10 cellular contexts compared by ENCODE assay signal in the genomic region with DNA sequence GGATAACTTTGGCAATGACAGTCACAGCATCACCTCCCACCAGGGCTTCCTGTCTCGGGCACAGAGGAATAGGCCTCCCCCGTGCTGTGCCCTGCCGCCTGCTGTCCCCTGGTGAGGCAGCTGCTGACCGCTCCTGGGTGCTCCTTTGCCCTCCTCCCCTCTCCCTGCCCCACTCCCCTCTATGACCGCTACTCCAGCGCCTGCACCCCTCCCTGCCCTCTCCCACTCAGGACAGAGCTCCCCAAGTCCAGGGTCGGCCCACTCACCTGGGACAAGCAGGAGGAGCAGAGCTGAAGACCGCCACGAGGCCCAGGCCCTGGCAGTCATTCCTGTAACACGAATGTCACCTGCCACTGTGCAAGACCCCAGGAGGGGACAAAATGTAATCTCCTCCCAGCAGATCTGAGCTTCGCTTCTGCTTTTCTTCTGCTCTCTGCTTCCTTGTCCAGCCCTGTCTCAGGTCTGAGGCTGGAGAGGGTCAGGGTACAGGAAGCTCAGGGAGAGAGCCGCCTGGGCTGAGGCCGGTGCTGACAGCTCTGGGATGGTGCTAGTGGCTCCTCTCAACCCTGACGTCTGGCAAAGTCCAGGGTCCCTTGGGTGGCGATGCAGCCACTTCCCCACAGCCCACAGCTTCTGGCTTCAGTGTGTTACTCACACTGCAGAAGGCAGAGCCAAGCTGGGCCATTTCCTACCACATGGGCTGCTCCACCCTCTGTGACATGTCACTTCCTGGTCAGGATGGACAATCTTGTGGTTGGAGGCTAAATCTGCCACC. TPM values are rescaled to one million over a fixed set of nuclear protein-coding genes. Genes with fewer than 3 reads are reported as not detected.
DNase-seq lines count a peak whose midpoint lies in the region; ATAC-seq and TF ChIP-seq lines count a peak whose summit lies in the region.
"Had no signal": no experiment of that assay in that cellular context is flagged by ENCODE, and none has a peak within 500 bp of the region (broad histone marks: within the 10 kb centered on the region; RNA-seq: fewer than 3 reads in every experiment).

A gene (minus strand): TSS at position 660 of the 775 bp plus-strand sequence. CDS start 333 bp downstream, at position 327.

- peaks cover 50 to 51% of the 10 kb centered on the region in 2 donors for H3K36me3 Mint-ChIP-seq in CD14-positive monocyte
- H3K36me3 Mint-ChIP-seq in natural killer cell treated with Interleukin-12 subunit alpha and Interleukin-12 subunit beta and Interleukin-15 and Interleukin-18, amount 100 ng/mL, for 72 hours: no peaks in the 10 kb centered on the region

- peak; percentile 95 for DNase-seq in CD14-positive monocyte (ENCODE audit: low spot score)
- peak; percentile 90 for DNase-seq in MV-4-11 (lab: John Stamatoyannopoulos, UW)
- no peak for DNase-seq in coronary artery (ENCODE audit: low spot score)
- DNase-seq in natural killer cell treated with Interleukin-12 subunit alpha and Interleukin-12 subunit beta and Interleukin-15 and Interleukin-18, amount 100 ng/mL, for 72 hours (ENCODE audit: low spot score): no peak
- DNase-seq in stimulated activated naive CD4-positive, alpha-beta T cell (lab: John Stamatoyannopoulos, UW): no peak
- DNase-seq in COLO668 (lab: John Stamatoyannopoulos, UW; ENCODE audit: unreplicated experiment): no peak

- peaks cover 57% of the 10 kb centered on the region for H3K4me1 Mint-ChIP-seq in CD14-positive monocyte
- H3K4me1 Mint-ChIP-seq in natural killer cell treated with Interleukin-12 subunit alpha and Interleukin-12 subunit beta and Interleukin-15 and Interleukin-18, amount 100 ng/mL, for 72 hours (ENCODE audit: low read depth in 2 of 2): peaks cover 34 to 38% of the 10 kb centered on the region in 2 donors

- H3K4me3 ChIP-seq in coronary artery: peak within 1 kb of the TSS; percentile 56

- ATAC-seq in natural killer cell treated with Interleukin-12 subunit alpha and Interleukin-12 subunit beta and Interleukin-15 and Interleukin-18, amount 100 ng/mL, for 72 hours: peak; percentile 77 to 82
- ATAC-seq in GM19452 (IDR thresholded peaks at IDR 0.05; ENCODE audit: unreplicated experiment): no peak
- ATAC-seq in HG02970 (IDR thresholded peaks at IDR 0.05; ENCODE audit: low FRiP score, unreplicated experiment): no peak

- H3K27ac ChIP-seq in coronary artery: peak within 1 kb of the TSS in 1 of 2 donors; percentile 56

- peaks cover 0 to 2% (median 0%) of the 10 kb centered on the region in 7 donors for H3K9me3 Mint-ChIP-seq in CD14-positive monocyte
- H3K9me3 Mint-ChIP-seq in natural killer cell treated with Interleukin-12 subunit alpha and Interleukin-12 subunit beta and Interleukin-15 and Interleukin-18, amount 100 ng/mL, for 72 hours: no peaks in the 10 kb centered on the region

- H3K27ac Mint-ChIP-seq in CD14-positive monocyte: peak within 1 kb of the TSS; percentile 90 to 98 (median 95)
- H3K27ac Mint-ChIP-seq in natural killer cell treated with Interleukin-12 subunit alpha and Interleukin-12 subunit beta and Interleukin-15 and Interleukin-18, amount 100 ng/mL, for 72 hours: peak within 1 kb of the TSS; percentile 53 to 65

- intact Hi-C loops in CD14-positive monocyte (cut with micrococcal nuclease): no loop called here

- peaks cover 0 to 3% (median 0%) of the 10 kb centered on the region in 3 donors for H3K27me3 Mint-ChIP-seq in CD14-positive monocyte (ENCODE audit: low read depth in 3 of 3)
- H3K27me3 Mint-ChIP-seq in natural killer cell treated with Interleukin-12 subunit alpha and Interleukin-12 subunit beta and Interleukin-15 and Interleukin-18, amount 100 ng/mL, for 72 hours: no peaks in the 10 kb centered on the region

- TF ChIP-seq CTCF in CD14-positive monocyte (IDR thresholded peaks at IDR 0.05) (no peak), coronary artery (IDR thresholded peaks at IDR 0.05) (no peak)

- peak within 1 kb of the TSS; percentile 80 to 98 for H3K4me3 Mint-ChIP-seq in CD14-positive monocyte
- peak within 1 kb of the TSS; percentile 61 for H3K4me3 Mint-ChIP-seq in natural killer cell treated with Interleukin-12 subunit alpha and Interleukin-12 subunit beta and Interleukin-15 and Interleukin-18, amount 100 ng/mL, for 72 hours

RNA-seq across cellular contexts. Expression of the gene that starts here (rescaled TPM):
- polyA plus RNA-seq in CD14-positive monocyte: 100 to 1,000 TPM in 1 of 2 donors, 10 to 100 TPM in 1; 93.1 to 141 TPM
- total RNA-seq in natural killer cell treated with Interleukin-12 subunit alpha and Interleukin-12 subunit beta and Interleukin-15 and Interleukin-18, amount 100 ng/mL, for 72 hours: 1 to 10 TPM; 1.5 to 5.8 TPM
- total RNA-seq: LHCN-M2, RPMI7951 had no signal

Comparison
In these comparisons a context has a peak if more than half of its experiments do, and no peak if none do; other contexts are left out.
1. DNase-seq: peak in CD14-positive monocyte (single experiment) and MV-4-11 (single experiment); none in coronary artery (single experiment), natural killer cell treated with Interleukin-12 subunit alpha and Interleukin-12 subunit beta and Interleukin-15 and Interleukin-18, amount 100 ng/mL, for 72 hours (single experiment), stimulated activated naive CD4-positive, alpha-beta T cell (0 of 6) and COLO668 (single experiment).
2. ATAC-seq: peak in natural killer cell treated with Interleukin-12 subunit alpha and Interleukin-12 subunit beta and Interleukin-15 and Interleukin-18, amount 100 ng/mL, for 72 hours (2 of 2); none in GM19452 (single experiment) and HG02970 (single experiment).